ENCODE assay signal across 17 cellular contexts in genomic region chr11:33582636-33583325, GRCh38.
DNase-seq lines count a peak whose midpoint lies in the region; ATAC-seq and TF ChIP-seq lines count a peak whose summit lies in the region.
"Had no signal": no experiment of that assay in that cellular context is flagged by ENCODE, and none has a peak within 500 bp of the region (broad histone marks: within the 10 kb centered on the region; RNA-seq: fewer than 3 reads in every experiment).

No MANE protein-coding gene starts in this region.

- H3K9me3 ChIP-seq in HEK293 (ENCODE audit: control insufficient read depth, insufficient read depth, low read depth, low read length) (no peaks in the 10 kb centered on the region), osteoblast (ENCODE audit: low read depth, low read length) (no peaks in the 10 kb centered on the region)

- no peak overlapping the region for H3K4me2 ChIP-seq in osteoblast (ENCODE audit: insufficient read depth, low read length)
- H3K4me2 ChIP-seq: GM23338 had no signal

- no peak overlapping the region for H2AFZ ChIP-seq in osteoblast (ENCODE audit: low read length)
- H2AFZ ChIP-seq: GM23338 had no signal

- no peak for ATAC-seq in HG03097 (IDR thresholded peaks at IDR 0.05; ENCODE audit: low FRiP score, unreplicated experiment)
- ATAC-seq: GM23338 had no signal

- POLR2A ChIA-PET in HEK293 (lab: Yijun Ruan, JAX), result no interaction called here

- H3K27ac ChIP-seq in HEK293 (ENCODE audit: extremely low read depth, low read depth, low read length), result no peak overlapping the region
- H3K27ac ChIP-seq in osteoblast (ENCODE audit: low read depth, low read length), result no peak overlapping the region

- CTCF ChIA-PET in HEK293 (lab: Yijun Ruan, JAX), result interaction anchor here (0.6 kb wide), 1 partner anchor 47 kb away, joined by 3 read pairs; no protein-coding TSS in a partner anchor

- DNase-seq in EH (ENCODE audit: low read depth) (peak; percentile 20), choroid plexus epithelial cell (ENCODE audit: low read depth) (peak; percentile 9), osteoblast (ENCODE audit: insufficient read length, low spot score, missing footprints) (peak; percentile 79), NCI-H345 treated with DMSO at 0.1 percent for 48 hours (lab: John Stamatoyannopoulos, UW; ENCODE audit: unreplicated experiment) (no peak), foreskin melanocyte (no peak), GM19238 (ENCODE audit: insufficient read length, low spot score) (no peak)
- DNase-seq: ACHN; C1 segment of cervical spinal cord; Calu3; CD4-positive, alpha-beta T cell; DMS79 treated with DMSO at 0.1 percent for 48 hours; GDM1; H9; KBM-7 had no signal

- H3K27me3 ChIP-seq in osteoblast (ENCODE audit: insufficient read depth, low read length), result no peaks in the 10 kb centered on the region

- H3K4me3 ChIP-seq in HEK293 (ENCODE audit: low read depth, low read length) (no peak overlapping the region), choroid plexus epithelial cell (ENCODE audit: low read depth, low read length) (no peak overlapping the region), osteoblast (ENCODE audit: insufficient read depth, low read length) (no peak overlapping the region)
- H3K4me3 ChIP-seq: GM23338 had no signal

- TF ChIP-seq CTCF in HEK293 (tag by site-specific recombination; IDR thresholded peaks at IDR 0.05) (no peak), choroid plexus epithelial cell (conservative IDR thresholded peaks at IDR 0.05; ENCODE audit: low read depth, low read length) (no peak), osteoblast (IDR thresholded peaks at IDR 0.05; ENCODE audit: extremely low read depth, low read depth, low read length) (no peak)

- H3K4me1 ChIP-seq in HEK293 (ENCODE audit: control insufficient read depth, insufficient read depth, low read length) (no peaks in the 10 kb centered on the region), osteoblast (ENCODE audit: insufficient read depth, low read length) (no peaks in the 10 kb centered on the region)

- H3K36me3 ChIP-seq in HEK293 (ENCODE audit: control insufficient read depth in 2 of 2, insufficient read depth in 1 of 2, low read length in 2 of 2), result peaks cover 0 to 3% of the 10 kb centered on the region in 2 experiments; a peak in 1 of 3 replicates
- peaks cover 3% of the 10 kb centered on the region for H3K36me3 ChIP-seq in osteoblast (ENCODE audit: insufficient read depth, low read length)

- H3K79me2 ChIP-seq in osteoblast (ENCODE audit: insufficient read depth, low read length), result no peaks in the 10 kb centered on the region

- H4K20me1 ChIP-seq in osteoblast (ENCODE audit: insufficient read depth, low read length), result no peaks in the 10 kb centered on the region

TF ChIP-seq in HEK293, 187 proteins besides CTCF, POLR2A, EP300 and RAD21:
- TF ChIP-seq ZNF114 (tag by site-specific recombination; IDR thresholded peaks at IDR 0.05) (no peak), FEZF1 (tag by site-specific recombination; IDR thresholded peaks at IDR 0.05) (peak; percentile 46)

Comparison
In these comparisons a context has a peak if more than half of its experiments do, and no peak if none do; other contexts are left out.
1. DNase-seq: peak in EH (single experiment), choroid plexus epithelial cell (single experiment) and osteoblast (single experiment); none in NCI-H345 treated with DMSO at 0.1 percent for 48 hours (single experiment), foreskin melanocyte (single experiment) and GM19238 (single experiment).